1 cellular context compared by ENCODE assay signal in genomic region chr15:59550520-59550919, GRCh38.
TF ChIP-seq lines count a peak whose summit lies in the region.

No MANE protein-coding gene starts in this region.

TF ChIP-seq in GM23338, 12 proteins besides CTCF, POLR2A, EP300 and RAD21 (continued from another document):
- TF ChIP-seq, protein P1, sequence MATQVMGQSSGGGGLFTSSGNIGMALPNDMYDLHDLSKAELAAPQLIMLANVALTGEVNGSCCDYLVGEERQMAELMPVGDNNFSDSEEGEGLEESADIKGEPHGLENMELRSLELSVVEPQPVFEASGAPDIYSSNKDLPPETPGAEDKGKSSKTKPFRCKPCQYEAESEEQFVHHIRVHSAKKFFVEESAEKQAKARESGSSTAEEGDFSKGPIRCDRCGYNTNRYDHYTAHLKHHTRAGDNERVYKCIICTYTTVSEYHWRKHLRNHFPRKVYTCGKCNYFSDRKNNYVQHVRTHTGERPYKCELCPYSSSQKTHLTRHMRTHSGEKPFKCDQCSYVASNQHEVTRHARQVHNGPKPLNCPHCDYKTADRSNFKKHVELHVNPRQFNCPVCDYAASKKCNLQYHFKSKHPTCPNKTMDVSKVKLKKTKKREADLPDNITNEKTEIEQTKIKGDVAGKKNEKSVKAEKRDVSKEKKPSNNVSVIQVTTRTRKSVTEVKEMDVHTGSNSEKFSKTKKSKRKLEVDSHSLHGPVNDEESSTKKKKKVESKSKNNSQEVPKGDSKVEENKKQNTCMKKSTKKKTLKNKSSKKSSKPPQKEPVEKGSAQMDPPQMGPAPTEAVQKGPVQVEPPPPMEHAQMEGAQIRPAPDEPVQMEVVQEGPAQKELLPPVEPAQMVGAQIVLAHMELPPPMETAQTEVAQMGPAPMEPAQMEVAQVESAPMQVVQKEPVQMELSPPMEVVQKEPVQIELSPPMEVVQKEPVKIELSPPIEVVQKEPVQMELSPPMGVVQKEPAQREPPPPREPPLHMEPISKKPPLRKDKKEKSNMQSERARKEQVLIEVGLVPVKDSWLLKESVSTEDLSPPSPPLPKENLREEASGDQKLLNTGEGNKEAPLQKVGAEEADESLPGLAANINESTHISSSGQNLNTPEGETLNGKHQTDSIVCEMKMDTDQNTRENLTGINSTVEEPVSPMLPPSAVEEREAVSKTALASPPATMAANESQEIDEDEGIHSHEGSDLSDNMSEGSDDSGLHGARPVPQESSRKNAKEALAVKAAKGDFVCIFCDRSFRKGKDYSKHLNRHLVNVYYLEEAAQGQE (IDR thresholded peaks at IDR 0.05; ENCODE audit: unreplicated experiment), result no peak
- TF ChIP-seq ZNF331 (CRISPR knock-in tag; IDR thresholded peaks at IDR 0.05; ENCODE audit: low read depth) (no peak), JUNB (IDR thresholded peaks at IDR 0.05; ENCODE audit: unreplicated experiment) (no peak)
